Comparison of ENCODE assay signal across 20 cellular contexts in the genomic region with DNA sequence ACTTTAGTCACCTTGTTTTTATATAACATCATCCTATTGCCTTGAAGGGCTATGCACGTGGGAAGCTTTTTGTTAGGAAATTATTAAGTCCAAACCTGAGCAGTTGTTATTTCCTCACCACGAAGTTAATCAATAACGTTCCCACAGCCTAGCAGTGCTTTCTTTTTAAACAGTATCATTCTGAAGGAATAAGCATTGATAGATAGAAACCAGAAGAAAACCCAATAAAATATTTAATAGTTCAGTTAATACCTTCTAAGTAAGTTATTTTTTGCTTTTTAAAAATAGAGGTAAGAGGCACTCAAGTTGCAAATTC.
"Had no signal": no experiment of that assay in that cellular context is flagged by ENCODE, and none has a peak within 500 bp of the region (broad histone marks: within the 10 kb centered on the region; RNA-seq: fewer than 3 reads in every experiment).

No MANE protein-coding gene starts in this region.

- H3K27me3 Mint-ChIP-seq: dendritic cell treated with granulocyte-macrophage colony-stimulating factor and Interleukin-4, amounts not matched to agents 40 ng/mL and 50 ng/mL, for 4 days; effector memory CD8-positive, alpha-beta T cell; naive B cell; stimulated activated memory B cell treated with anti-CD40 and anti-IgM and Interleukin-4, amounts not matched to agents 10 μg/mL and 1 μg/mL and 100 μg/mL, for 72 hours; stimulated activated naive CD8-positive, alpha-beta T cell treated with anti-CD3 and anti-CD28 coated beads, Interleukin-15, amount 100 ng/mL, for 72 hours had no signal

- H3K4me3 Mint-ChIP-seq: dendritic cell treated with granulocyte-macrophage colony-stimulating factor and Interleukin-4, amounts not matched to agents 40 ng/mL and 50 ng/mL, for 4 days; effector memory CD8-positive, alpha-beta T cell; immature natural killer cell; naive B cell; nephron; stimulated activated memory B cell treated with anti-CD40 and anti-IgM and Interleukin-4, amounts not matched to agents 10 μg/mL and 1 μg/mL and 100 μg/mL, for 72 hours; stimulated activated naive CD8-positive, alpha-beta T cell treated with anti-CD3 and anti-CD28 coated beads, Interleukin-15, amount 100 ng/mL, for 72 hours had no signal

- H3K27ac Mint-ChIP-seq: dendritic cell treated with granulocyte-macrophage colony-stimulating factor and Interleukin-4, amounts not matched to agents 40 ng/mL and 50 ng/mL, for 4 days; effector memory CD8-positive, alpha-beta T cell; immature natural killer cell; naive B cell; nephron; stimulated activated memory B cell treated with anti-CD40 and anti-IgM and Interleukin-4, amounts not matched to agents 10 μg/mL and 1 μg/mL and 100 μg/mL, for 72 hours; stimulated activated naive CD8-positive, alpha-beta T cell treated with anti-CD3 and anti-CD28 coated beads, Interleukin-15, amount 100 ng/mL, for 72 hours had no signal

- H3K36me3 Mint-ChIP-seq: immature natural killer cell; naive B cell; stimulated activated memory B cell treated with anti-CD40 and anti-IgM and Interleukin-4, amounts not matched to agents 10 μg/mL and 1 μg/mL and 100 μg/mL, for 72 hours had no signal

- H3K4me1 Mint-ChIP-seq: immature natural killer cell; nephron; stimulated activated memory B cell treated with anti-CD40 and anti-IgM and Interleukin-4, amounts not matched to agents 10 μg/mL and 1 μg/mL and 100 μg/mL, for 72 hours; stimulated activated naive CD8-positive, alpha-beta T cell treated with anti-CD3 and anti-CD28 coated beads, Interleukin-15, amount 100 ng/mL, for 72 hours had no signal

- ATAC-seq: effector memory CD8-positive, alpha-beta T cell; gastrocnemius medialis; left colon; left ventricle myocardium superior; psoas muscle; sciatic nerve; stimulated activated memory B cell treated with anti-CD40 and anti-IgM and Interleukin-4, amounts not matched to agents 10 μg/mL and 1 μg/mL and 100 μg/mL, for 72 hours; stimulated activated naive CD8-positive, alpha-beta T cell treated with anti-CD3 and anti-CD28 coated beads, Interleukin-15, amount 100 ng/mL, for 72 hours; upper lobe of right lung had no signal

- DNase-seq: effector memory CD8-positive, alpha-beta T cell; gastrocnemius medialis; immature natural killer cell; kidney; left colon; left ventricle myocardium superior; naive B cell; occipital lobe; psoas muscle; spleen; stimulated activated CD4-positive, alpha-beta T cell treated with anti-CD3 and anti-CD28 coated beads, Interleukin-15, amount 100 ng/mL, for 24 hours; stimulated activated CD4-positive, alpha-beta T cell treated with anti-CD3 and anti-CD28 coated beads, Interleukin-1b, Interleukin-23, amount 100 ng/mL, for 48 hours; stimulated activated CD4-positive, alpha-beta T cell treated with anti-CD3 and anti-CD28 coated beads, Interleukin-4, amount 100 ng/mL, for 24 hours; stimulated activated naive CD8-positive, alpha-beta T cell treated with anti-CD3 and anti-CD28 coated beads, Interleukin-15, amount 100 ng/mL, for 72 hours; testis; upper lobe of right lung had no signal

- H3K9me3 Mint-ChIP-seq: nephron had no signal
